10 cellular contexts compared by ENCODE assay signal in genomic region chr11:4161305-4161704, GRCh38.
"Had no signal": no experiment of that assay in that cellular context is flagged by ENCODE, and none has a peak within 500 bp of the region (broad histone marks: within the 10 kb centered on the region; RNA-seq: fewer than 3 reads in every experiment).

No MANE protein-coding gene starts in this region.

- H3K27ac ChIP-seq: GM23248, HL-60 had no signal

- H3K4me3 Mint-ChIP-seq: H9, HFFc6, IgD-negative memory B cell had no signal

- H2AFZ ChIP-seq: GM23248 had no signal

- ATAC-seq: HCT116, HepG2 had no signal

- H3K4me1 Mint-ChIP-seq: IgD-negative memory B cell had no signal

- H3K9ac ChIP-seq: GM23248 had no signal

- H3K9me3 Mint-ChIP-seq: HFFc6 had no signal

- FAIRE-seq: H1, H54, HepG2 had no signal

- H3K36me3 Mint-ChIP-seq: IgD-negative memory B cell had no signal

- DNase-seq: GM23248, H9, HFFc6, KG1 had no signal

- H3K4me3 ChIP-seq: GM23248 had no signal

- H3K27me3 Mint-ChIP-seq: IgD-negative memory B cell had no signal

- H3K27ac Mint-ChIP-seq: H9, HFFc6 had no signal
